12 cellular contexts compared by ENCODE assay signal in genomic region chr14:105389976-105390848, GRCh38. TPM values are rescaled to one million over a fixed set of nuclear protein-coding genes. Genes with fewer than 3 reads are reported as not detected.
DNase-seq lines count a peak whose midpoint lies in the region; ATAC-seq and TF ChIP-seq lines count a peak whose summit lies in the region.
"Had no signal": no experiment of that assay in that cellular context is flagged by ENCODE, and none has a peak within 500 bp of the region (broad histone marks: within the 10 kb centered on the region; RNA-seq: fewer than 3 reads in every experiment).

No MANE protein-coding gene starts in this region.

- BruUV-seq in mammary epithelial cell (replicated peaks; lab: Mats Ljungman, UMichigan): no TSS peak

- in situ Hi-C loops in mammary epithelial cell (cut with MboI; ENCODE audit: low sequenced_read_pairs in 2 of 2): no loop called here

- H3K27ac ChIP-seq in breast epithelium (peak overlapping the region; percentile 36 to 78), mammary epithelial cell (ENCODE audit: insufficient read depth, low read depth, low read length) (no peak overlapping the region), angular gyrus (ENCODE audit: low read depth, low read length) (peak overlapping the region; percentile 55), upper lobe of right lung (peak overlapping the region; percentile 42)

- no peaks in the 10 kb centered on the region for H3K79me2 ChIP-seq in mammary epithelial cell (ENCODE audit: insufficient read depth, low read length)

- no peak overlapping the region for H3K4me3 ChIP-seq in breast epithelium
- no peak overlapping the region for H3K4me3 ChIP-seq in mammary epithelial cell (replicated peaks in 1 of 3; ENCODE audit: insufficient read depth in 1 of 3, low read depth in 2 of 3, low read length in 3 of 3)
- H3K4me3 ChIP-seq in upper lobe of right lung: no peak overlapping the region

- no peak for DNase-seq in breast epithelium (ENCODE audit: low spot score in 2 of 2)
- no peak for DNase-seq in mammary epithelial cell
- DNase-seq in midbrain (lab: John Stamatoyannopoulos, UW): peak; percentile 23
- DNase-seq in upper lobe of right lung: no peak
- no peak for DNase-seq in NCI-H524 (lab: John Stamatoyannopoulos, UW)
- DNase-seq in stimulated activated naive CD4-positive, alpha-beta T cell treated with Interleukin-2 at 50 U/mL for 16 hours (lab: John Stamatoyannopoulos, UW): no peak
- DNase-seq in NCI-H748 treated with DMSO at 0.1 percent for 48 hours (lab: John Stamatoyannopoulos, UW): no peak
- DNase-seq: activated T-cell treated with anti-CD3 and anti-CD28 coated beads for 4 hours, NCI-H526 treated with DMSO at 0.1 percent for 48 hours, T1000 had no signal

- dilution Hi-C loops in mammary epithelial cell (cut with HindIII; ENCODE audit: low sequenced_read_pairs): no loop called here

- no peaks in the 10 kb centered on the region for H3K9me3 ChIP-seq in breast epithelium
- H3K9me3 ChIP-seq in mammary epithelial cell (replicated peaks; ENCODE audit: insufficient read depth, low read length): no peaks in the 10 kb centered on the region
- H3K9me3 ChIP-seq in upper lobe of right lung: no peaks in the 10 kb centered on the region

- TF ChIP-seq CTCF in breast epithelium (IDR thresholded peaks at IDR 0.05): no peak
- TF ChIP-seq CTCF in mammary epithelial cell (conservative IDR thresholded peaks at IDR 0.05 in 1 of 2, IDR thresholded peaks at IDR 0.05 in 1 of 2; ENCODE audit: extremely low read depth in 1 of 2, insufficient read depth in 1 of 2, low read depth in 1 of 2, low read length in 2 of 2): no peak
- no peak for TF ChIP-seq CTCF in upper lobe of right lung (IDR thresholded peaks at IDR 0.05)

- WGBS in mammary epithelial cell (ENCODE audit: low coverage, missing lambda C conversion rate): 71% methylated on average over 21 of the region's 27 CpGs

- H3K9ac ChIP-seq in mammary epithelial cell (ENCODE audit: insufficient read depth, low read length): no peak overlapping the region

- H2AFZ ChIP-seq in mammary epithelial cell (ENCODE audit: low read depth, low read length): no peak overlapping the region

- intact Hi-C loops in breast epithelium (cut with DNase I; ENCODE audit: low total_unique reads) (no loop called here), mammary epithelial cell (cut with micrococcal nuclease) (no loop called here), upper lobe of right lung (cut with DNase I) (loop anchor here (10.0 kb wide), 1 partner anchor 105 kb away; the partner anchor contains the start of gene TEDC1)

- H3K4me1 ChIP-seq in breast epithelium (no peaks in the 10 kb centered on the region), mammary epithelial cell (ENCODE audit: insufficient read depth, low read length) (no peaks in the 10 kb centered on the region), upper lobe of right lung (peaks cover 19% of the 10 kb centered on the region)

- no peak for TF ChIP-seq POLR2A in breast epithelium (IDR thresholded peaks at IDR 0.05)

- CTCF ChIA-PET in mammary epithelial cell (lab: Charles Lee; ENCODE audit: low non-redundant PET): interaction anchor here (0.7 kb wide), 1 partner anchor 11 kb away, joined by 3 read pairs; no protein-coding TSS in a partner anchor

- peak; percentile 59 for ATAC-seq in upper lobe of right lung

- H3K36me3 ChIP-seq in breast epithelium (no peaks in the 10 kb centered on the region), mammary epithelial cell (ENCODE audit: insufficient read depth, low read length) (no peaks in the 10 kb centered on the region), upper lobe of right lung (peaks cover 15% of the 10 kb centered on the region)

- no peaks in the 10 kb centered on the region for H4K20me1 ChIP-seq in mammary epithelial cell (ENCODE audit: insufficient read depth, low read length)

- no peak overlapping the region for H3K4me2 ChIP-seq in mammary epithelial cell (ENCODE audit: insufficient read depth, low read depth, low read length)

- H3K27me3 ChIP-seq in breast epithelium (no peaks in the 10 kb centered on the region), mammary epithelial cell (ENCODE audit: insufficient read depth, low read length) (no peaks in the 10 kb centered on the region), upper lobe of right lung (no peaks in the 10 kb centered on the region)

RNA-seq across cellular contexts. Expression of gene TEX22, which starts 8.1 kb away (rescaled TPM):
- total RNA-seq in breast epithelium: under 1 TPM; 0.33 to 0.64 (median 0.59) TPM
- total RNA-seq in mammary epithelial cell: 1 to 10 TPM in 1 of 2 donors, under 1 TPM in 1; 0.17 to 2.3 TPM
- polyA plus RNA-seq in mammary epithelial cell: 0.02 TPM
- not detected for polyA minus RNA-seq in mammary epithelial cell
- total RNA-seq in upper lobe of right lung: 3.2 TPM
- total RNA-seq: M059J had no signal

RNA-seq across cellular contexts. Expression of gene MTA1, which starts 29.4 kb away (rescaled TPM):
- total RNA-seq in breast epithelium: 10 to 100 TPM; 50.7 to 70.1 (median 68.8) TPM
- total RNA-seq in mammary epithelial cell: 100 to 1,000 TPM in 1 of 2 donors, 10 to 100 TPM in 1; 52.3 to 120 TPM
- 50.7 TPM for polyA plus RNA-seq in mammary epithelial cell
- polyA minus RNA-seq in mammary epithelial cell: 54.0 TPM
- total RNA-seq in upper lobe of right lung: 74.8 TPM
